Comparison of ENCODE assay signal across 15 cellular contexts in genomic region chr1:52288286-52288685, GRCh38.
A peak's percentile ranks its signal among the peaks of the same experiment; 100 is the strongest.
DNase-seq lines count a peak whose midpoint lies in the region; FAIRE-seq and TF ChIP-seq lines count a peak whose summit lies in the region.
"Had no signal": no experiment of that assay in that cellular context is flagged by ENCODE, and none has a peak within 500 bp of the region (broad histone marks: within the 10 kb centered on the region; RNA-seq: fewer than 3 reads in every experiment).

No MANE protein-coding gene starts in this region.

- FAIRE-seq in RCC 7860 (lab: Jason Lieb, UNC), result peak; percentile 79
- FAIRE-seq: A549 had no signal

- H3K9me3 ChIP-seq in fibroblast of lung (ENCODE audit: control insufficient read depth, insufficient read depth, low read depth, low read length), result no peaks in the 10 kb centered on the region
- H3K9me3 ChIP-seq: A549, neutrophil had no signal

- no peak overlapping the region for H3K4me3 ChIP-seq in fibroblast of lung (replicated peaks in 1 of 4; ENCODE audit: control extremely low read depth in 1 of 4, insufficient read depth in 1 of 4, low read depth in 3 of 4, low read length in 4 of 4)
- H3K4me3 ChIP-seq: A549 had no signal

- no peaks in the 10 kb centered on the region for H4K20me1 ChIP-seq in fibroblast of lung (ENCODE audit: control insufficient read depth, extremely low read depth, insufficient read depth, low read length)

- no peaks in the 10 kb centered on the region for H3K27me3 ChIP-seq in fibroblast of lung (ENCODE audit: control insufficient read depth, insufficient read depth, low read length)
- H3K27me3 ChIP-seq: neutrophil had no signal

- DNase-seq in activated CD4-positive, alpha-beta T cell treated with anti-CD3 and anti-CD28 coated beads for 48 hours, result peak; percentile 8
- DNase-seq in activated CD4-positive, alpha-beta T cell treated with anti-CD3 and anti-CD28 coated beads, Interleukin-2, amount 50 U/mL, for 48 hours, result no peak
- DNase-seq in RCC 7860 (ENCODE audit: low spot score), result peak; percentile 77
- peak; percentile 10 to 73 for DNase-seq in fibroblast of lung (ENCODE audit: low read depth in 2 of 2)
- peak; percentile 38 for DNase-seq in stromal cell of bone marrow (ENCODE audit: low read depth)
- no peak for DNase-seq in T-helper 1 cell
- DNase-seq in NAMALWA (ENCODE audit: low spot score), result no peak
- no peak for DNase-seq in C1 segment of cervical spinal cord (lab: John Stamatoyannopoulos, UW)
- DNase-seq: COR-L47, H7, NCI-H1092, OCI-M1, SW 1271 had no signal

- peaks cover 3% of the 10 kb centered on the region for H3K4me1 ChIP-seq in fibroblast of lung (ENCODE audit: control insufficient read depth, extremely low read depth, insufficient read depth, low read length)
- H3K4me1 ChIP-seq: A549 had no signal

- H2AFZ ChIP-seq in fibroblast of lung (ENCODE audit: low read length), result no peak overlapping the region

- no peak overlapping the region for H3K4me2 ChIP-seq in fibroblast of lung (ENCODE audit: extremely low read depth, insufficient read depth, low read length)
- H3K4me2 ChIP-seq: A549 had no signal

- H3K79me2 ChIP-seq in fibroblast of lung (ENCODE audit: control insufficient read depth, insufficient read depth, low read length), result no peaks in the 10 kb centered on the region

- H3K36me3 ChIP-seq in fibroblast of lung (ENCODE audit: control insufficient read depth, insufficient read depth, low read length), result no peaks in the 10 kb centered on the region
- H3K36me3 ChIP-seq: neutrophil had no signal

- no peak overlapping the region for H3K27ac ChIP-seq in fibroblast of lung (ENCODE audit: insufficient read depth, low read length)
- H3K27ac ChIP-seq: A549, neutrophil had no signal

- no peak for TF ChIP-seq CTCF in fibroblast of lung (conservative IDR thresholded peaks at IDR 0.05 in 1 of 2, IDR thresholded peaks at IDR 0.05 in 1 of 2; ENCODE audit: low read depth in 1 of 2, low read length in 2 of 2)

- no peak overlapping the region for H3K9ac ChIP-seq in fibroblast of lung (ENCODE audit: insufficient read depth, low read length)

Comparison
In these comparisons a context has a peak if more than half of its experiments do, and no peak if none do; other contexts are left out.
1. DNase-seq: peak in activated CD4-positive, alpha-beta T cell treated with anti-CD3 and anti-CD28 coated beads for 48 hours (single experiment), RCC 7860 (single experiment), fibroblast of lung (2 of 2) and stromal cell of bone marrow (single experiment); none in activated CD4-positive, alpha-beta T cell treated with anti-CD3 and anti-CD28 coated beads, Interleukin-2, amount 50 U/mL, for 48 hours (0 of 2), T-helper 1 cell (0 of 5), NAMALWA (single experiment) and C1 segment of cervical spinal cord (0 of 14).